1 cellular context compared by ENCODE assay signal in genomic region chr13:97223711-97224461, GRCh38.
TF ChIP-seq lines count a peak whose summit lies in the region.

No MANE protein-coding gene starts in this region.

TF ChIP-seq in GM12878, 131 proteins besides CTCF, POLR2A, EP300 and RAD21 (continued from another document):
- TF ChIP-seq, protein P1, sequence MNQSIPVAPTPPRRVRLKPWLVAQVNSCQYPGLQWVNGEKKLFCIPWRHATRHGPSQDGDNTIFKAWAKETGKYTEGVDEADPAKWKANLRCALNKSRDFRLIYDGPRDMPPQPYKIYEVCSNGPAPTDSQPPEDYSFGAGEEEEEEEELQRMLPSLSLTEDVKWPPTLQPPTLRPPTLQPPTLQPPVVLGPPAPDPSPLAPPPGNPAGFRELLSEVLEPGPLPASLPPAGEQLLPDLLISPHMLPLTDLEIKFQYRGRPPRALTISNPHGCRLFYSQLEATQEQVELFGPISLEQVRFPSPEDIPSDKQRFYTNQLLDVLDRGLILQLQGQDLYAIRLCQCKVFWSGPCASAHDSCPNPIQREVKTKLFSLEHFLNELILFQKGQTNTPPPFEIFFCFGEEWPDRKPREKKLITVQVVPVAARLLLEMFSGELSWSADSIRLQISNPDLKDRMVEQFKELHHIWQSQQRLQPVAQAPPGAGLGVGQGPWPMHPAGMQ (IDR thresholded peaks at IDR 0.05; ENCODE audit: borderline replicate concordance), result no peak
- no peak for TF ChIP-seq SUPT20H (IDR thresholded peaks at IDR 0.05; ENCODE audit: borderline replicate concordance, control insufficient read depth, low read depth, low read length)
- TF ChIP-seq, protein P2, sequence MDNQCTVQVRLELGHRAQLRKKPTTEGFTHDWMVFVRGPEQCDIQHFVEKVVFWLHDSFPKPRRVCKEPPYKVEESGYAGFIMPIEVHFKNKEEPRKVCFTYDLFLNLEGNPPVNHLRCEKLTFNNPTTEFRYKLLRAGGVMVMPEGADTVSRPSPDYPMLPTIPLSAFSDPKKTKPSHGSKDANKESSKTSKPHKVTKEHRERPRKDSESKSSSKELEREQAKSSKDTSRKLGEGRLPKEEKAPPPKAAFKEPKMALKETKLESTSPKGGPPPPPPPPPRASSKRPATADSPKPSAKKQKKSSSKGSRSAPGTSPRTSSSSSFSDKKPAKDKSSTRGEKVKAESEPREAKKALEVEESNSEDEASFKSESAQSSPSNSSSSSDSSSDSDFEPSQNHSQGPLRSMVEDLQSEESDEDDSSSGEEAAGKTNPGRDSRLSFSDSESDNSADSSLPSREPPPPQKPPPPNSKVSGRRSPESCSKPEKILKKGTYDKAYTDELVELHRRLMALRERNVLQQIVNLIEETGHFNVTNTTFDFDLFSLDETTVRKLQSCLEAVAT (IDR thresholded peaks at IDR 0.05), result no peak
- TF ChIP-seq NFIC (IDR thresholded peaks at IDR 0.05; ENCODE audit: low read depth, low read length), result no peak; the same call in 1 of the 2 replicates
- TF ChIP-seq LARP7 (IDR thresholded peaks at IDR 0.05), result 0 out of 2 replicates have a peak, but pooled peaks have one; percentile 19
- TF ChIP-seq E4F1 (IDR thresholded peaks at IDR 0.05; ENCODE audit: borderline replicate concordance, partially characterized antibody), result no peak
- TF ChIP-seq STAT3 (IDR thresholded peaks at IDR 0.05; ENCODE audit: low read depth, low read length), result no peak
- peak; percentile 97 for TF ChIP-seq ATF7 (IDR thresholded peaks at IDR 0.05; ENCODE audit: low read depth)
- TF ChIP-seq ATF2 (IDR thresholded peaks at IDR 0.05; ENCODE audit: low read length), result no peak
- TF ChIP-seq KLF5 (IDR thresholded peaks at IDR 0.05; ENCODE audit: partially characterized antibody), result no peak
- no peak for TF ChIP-seq SPI1 (IDR thresholded peaks at IDR 0.05; ENCODE audit: borderline replicate concordance, insufficient read depth, low read depth, low read length)
- no peak for TF ChIP-seq GATAD2B (conservative IDR thresholded peaks at IDR 0.05; ENCODE audit: low read depth)
- no peak for TF ChIP-seq MTA2 (IDR thresholded peaks at IDR 0.05; ENCODE audit: low read depth)
TF ChIP-seq in GM12878: peak in this region for 4.
